ENCODE assay signal across 31 cellular contexts in genomic region chr7:110914263-110914662, GRCh38.
"Had no signal": no experiment of that assay in that cellular context is flagged by ENCODE, and none has a peak within 500 bp of the region (broad histone marks: within the 10 kb centered on the region; RNA-seq: fewer than 3 reads in every experiment).

No MANE protein-coding gene starts in this region.

- DNase-seq: activated CD4-positive, alpha-beta memory T cell treated with anti-CD3 and anti-CD28 coated beads, Interleukin-2, amount 10 ng/mL, durations not matched to agents 7 days and 5 days; activated CD4-positive, alpha-beta T cell treated with anti-CD3 and anti-CD28 coated beads for 1 hour; activated CD4-positive, alpha-beta T cell treated with anti-CD3 and anti-CD28 coated beads for 48 hours; activated CD4-positive, CD25-positive, alpha-beta regulatory T cell; activated CD8-positive, alpha-beta memory T cell treated with anti-CD3 and anti-CD28 coated beads, Interleukin-2, amount 50 U/mL, for 48 hours; activated effector memory CD4-positive, alpha-beta T cell treated with anti-CD3 and anti-CD28 coated beads, Interleukin-2, amount 50 U/mL, for 16 hours; activated naive CD4-positive, alpha-beta T cell; activated naive CD8-positive, alpha-beta T cell treated with anti-CD3 and anti-CD28 coated beads, Interleukin-2, amount 10 ng/mL, durations not matched to agents 7 days and 5 days; activated T-cell treated with anti-CD3 and anti-CD28 coated beads, Interleukin-2, amount 50 U/mL, for 72 hours; amygdala; colonic mucosa; Kasumi-1; MG63; MV-4-11; NCI-H1092; NCI-H1436 treated with DMSO at 0.1 percent for 48 hours; NCI-H1694 treated with DMSO at 0.1 percent for 48 hours; NCI-H2029; NCI-H345; NCI-H524 treated with DMSO at 0.1 percent for 48 hours; NK-92 treated with Interleukin-12 subunit alpha and Interleukin-12 subunit beta, amount 100 ng/mL, for 24 hours; SHP77; SJCRH30; T1000; WERI-Rb-1 had no signal

- H3K4me1 ChIP-seq: ascending aorta, colonic mucosa, SJCRH30 had no signal

- ATAC-seq: activated T-cell treated with anti-CD3 and anti-CD28 coated beads, Interleukin-2, amount 50 U/mL, for 72 hours; activated T-helper 17 cell treated with anti-CD3 and anti-CD28 coated beads, Interleukin-2, amount 50 U/mL, for 72 hours had no signal

- H3K27me3 ChIP-seq: ascending aorta, cardiac muscle cell, colonic mucosa, MG63, SJCRH30 had no signal

- H3K4me3 ChIP-seq: ascending aorta, cardiac muscle cell, colonic mucosa, MG63, SJCRH30, SK-N-MC had no signal

- H3K4me3 Mint-ChIP-seq: activated CD4-positive, alpha-beta memory T cell treated with anti-CD3 and anti-CD28 coated beads, Interleukin-2, amount 10 ng/mL, durations not matched to agents 7 days and 5 days; activated naive CD4-positive, alpha-beta T cell treated with anti-CD3 and anti-CD28 coated beads, Interleukin-2, amount 50 U/mL, for 24 hours; activated naive CD8-positive, alpha-beta T cell treated with anti-CD3 and anti-CD28 coated beads, Interleukin-2, amount 10 ng/mL, durations not matched to agents 7 days and 5 days; activated T-cell treated with anti-CD3 and anti-CD28 coated beads, Interleukin-2, amount 50 U/mL, for 72 hours; activated T-helper 17 cell treated with anti-CD3 and anti-CD28 coated beads, Interleukin-2, amount 50 U/mL, for 72 hours; central memory CD8-positive, alpha-beta T cell had no signal

- H3K9me3 Mint-ChIP-seq: activated naive CD4-positive, alpha-beta T cell treated with anti-CD3 and anti-CD28 coated beads, Interleukin-2, amount 50 U/mL, for 24 hours; activated T-helper 17 cell treated with anti-CD3 and anti-CD28 coated beads, Interleukin-2, amount 50 U/mL, for 72 hours; central memory CD8-positive, alpha-beta T cell had no signal

- H3K36me3 ChIP-seq: ascending aorta, cardiac muscle cell, colonic mucosa, MG63, SJCRH30, WERI-Rb-1 had no signal

- H3K9me3 ChIP-seq: ascending aorta, colonic mucosa, MG63, SJCRH30 had no signal

- H3K4me1 Mint-ChIP-seq: central memory CD8-positive, alpha-beta T cell had no signal

- H3K27ac Mint-ChIP-seq: activated CD4-positive, alpha-beta memory T cell treated with anti-CD3 and anti-CD28 coated beads, Interleukin-2, amount 10 ng/mL, durations not matched to agents 7 days and 5 days; activated naive CD4-positive, alpha-beta T cell treated with anti-CD3 and anti-CD28 coated beads, Interleukin-2, amount 50 U/mL, for 24 hours; activated naive CD8-positive, alpha-beta T cell treated with anti-CD3 and anti-CD28 coated beads, Interleukin-2, amount 10 ng/mL, durations not matched to agents 7 days and 5 days; activated T-cell treated with anti-CD3 and anti-CD28 coated beads, Interleukin-2, amount 50 U/mL, for 72 hours; activated T-helper 17 cell treated with anti-CD3 and anti-CD28 coated beads, Interleukin-2, amount 50 U/mL, for 72 hours had no signal

- H3K27ac ChIP-seq: ascending aorta, cardiac muscle cell, colonic mucosa, SJCRH30, SK-N-MC, WERI-Rb-1 had no signal

- H3K27me3 Mint-ChIP-seq: activated CD4-positive, alpha-beta memory T cell treated with anti-CD3 and anti-CD28 coated beads, Interleukin-2, amount 10 ng/mL, durations not matched to agents 7 days and 5 days; activated naive CD4-positive, alpha-beta T cell treated with anti-CD3 and anti-CD28 coated beads, Interleukin-2, amount 50 U/mL, for 24 hours; activated naive CD8-positive, alpha-beta T cell treated with anti-CD3 and anti-CD28 coated beads, Interleukin-2, amount 10 ng/mL, durations not matched to agents 7 days and 5 days; activated T-helper 17 cell treated with anti-CD3 and anti-CD28 coated beads, Interleukin-2, amount 50 U/mL, for 72 hours; central memory CD8-positive, alpha-beta T cell had no signal
